Comparison of ENCODE assay signal across 14 cellular contexts in the genomic region with DNA sequence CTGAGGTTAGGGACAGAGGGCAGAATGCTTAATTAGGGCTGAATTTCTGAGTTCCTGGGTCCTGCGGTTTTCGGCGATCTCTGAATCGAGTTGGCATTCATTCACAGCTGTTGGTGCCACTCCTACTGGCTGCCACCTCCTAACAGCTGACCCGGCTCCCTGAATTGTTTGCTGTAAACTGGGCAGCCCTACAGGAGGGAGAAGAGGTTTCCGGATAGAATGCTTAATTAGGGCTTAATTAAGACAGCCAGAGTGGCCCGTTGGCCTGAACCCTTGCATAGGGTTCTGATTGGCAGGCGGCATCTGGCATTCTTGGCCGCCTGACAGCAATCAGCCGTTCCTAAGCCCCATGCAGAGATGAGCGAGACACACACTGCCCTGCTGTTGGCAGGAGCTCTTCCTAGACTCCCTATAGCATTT. TPM values are rescaled to one million over a fixed set of nuclear protein-coding genes. Genes with fewer than 3 reads are reported as not detected.
A peak's percentile ranks its signal among the peaks of the same experiment; 100 is the strongest.
DNase-seq lines count a peak whose midpoint lies in the region; ATAC-seq, FAIRE-seq and TF ChIP-seq lines count a peak whose summit lies in the region.
"Had no signal": no experiment of that assay in that cellular context is flagged by ENCODE, and none has a peak within 500 bp of the region (broad histone marks: within the 10 kb centered on the region; RNA-seq: fewer than 3 reads in every experiment).

No MANE protein-coding gene starts in this region.

- no peak for FAIRE-seq in H54 (lab: Jason Lieb, UNC)
- FAIRE-seq: GM18507 had no signal

- peaks cover 16% of the 10 kb centered on the region for H3K4me1 ChIP-seq in psoas muscle

- no peak overlapping the region for H3K27ac Mint-ChIP-seq in Calu3 (ENCODE audit: unreplicated experiment)

- no peak for TF ChIP-seq POLR2A in H54 (IDR thresholded peaks at IDR 0.05; ENCODE audit: low read depth, low read length)

- H3K27me3 Mint-ChIP-seq in Calu3 (ENCODE audit: unreplicated experiment): peaks cover 58% of the 10 kb centered on the region

- H3K4me1 Mint-ChIP-seq in Calu3 (ENCODE audit: low read depth, unreplicated experiment): no peaks in the 10 kb centered on the region

- CTCF ChIA-PET in Calu3 (lab: Charles Lee): no interaction called here

- DNase-seq in H54 (ENCODE audit: insufficient read length, low spot score): peak; percentile 13
- DNase-seq in NCI-H2227 (lab: John Stamatoyannopoulos, UW; ENCODE audit: unreplicated experiment): peak; percentile 2
- peak; percentile 78 for DNase-seq in cerebellum (ENCODE audit: low spot score)
- DNase-seq in psoas muscle: peak; percentile 33 to 57
- no peak for DNase-seq in Calu3
- no peak for DNase-seq in ACHN
- no peak for DNase-seq in NCI-H1436 (lab: John Stamatoyannopoulos, UW)
- DNase-seq: activated CD4-positive, alpha-beta T cell treated with anti-CD3 and anti-CD28 coated beads, Interleukin-2, amount 50 U/mL, for 4 hours; activated naive CD4-positive, alpha-beta T cell treated with anti-CD3 and anti-CD28 coated beads, Interleukin-2, amount 50 U/mL, for 16 hours; effector CD4-positive, alpha-beta T cell; NCI-H526 had no signal

- H3K9me3 ChIP-seq in psoas muscle: no peaks in the 10 kb centered on the region

- 16 to 24% (median 17%) methylated on average over 11 of the region's 11 CpGs for WGBS in psoas muscle, 3 donors

- no peaks in the 10 kb centered on the region for H3K36me3 Mint-ChIP-seq in Calu3 (ENCODE audit: insufficient read depth, unreplicated experiment)

- H3K36me3 ChIP-seq in psoas muscle (ENCODE audit: insufficient read depth in 1 of 2, low read depth in 1 of 2): no peaks in the 10 kb centered on the region

- H3K4me3 ChIP-seq in psoas muscle: peak overlapping the region; percentile 45

- H3K9me3 Mint-ChIP-seq in Calu3 (ENCODE audit: low read depth, unreplicated experiment): no peaks in the 10 kb centered on the region

- H3K4me3 Mint-ChIP-seq in Calu3 (ENCODE audit: low read depth, unreplicated experiment): no peak overlapping the region

- no TSS peak for BruUV-seq in Calu3 (replicated peaks; lab: Mats Ljungman, UMichigan)

- ATAC-seq in psoas muscle (peak; percentile 81 to 87 (median 84)), GM21619 (IDR thresholded peaks at IDR 0.05; ENCODE audit: unreplicated experiment) (no peak)

- peak overlapping the region; percentile 55 for H3K27ac ChIP-seq in psoas muscle

- intact Hi-C loops in psoas muscle (cut with DNase I) (no loop called here), Calu3 (cut with micrococcal nuclease; ENCODE audit: unreplicated experiment) (no loop called here)

- in situ Hi-C loops in ACHN (cut with HindIII; ENCODE audit: low pct_ligation_motif_present, low pct_unique_long_range_greater_than_20kb, low sequenced_read_pairs): no loop called here

- no peaks in the 10 kb centered on the region for H3K27me3 ChIP-seq in psoas muscle (ENCODE audit: insufficient read depth in 3 of 3, low read length in 2 of 3)

- TF ChIP-seq CTCF in psoas muscle (IDR thresholded peaks at IDR 0.05) (no peak), Calu3 (IDR thresholded peaks at IDR 0.05; ENCODE audit: unreplicated experiment) (no peak)

RNA-seq across cellular contexts. Expression of gene FRMPD1, which starts 25.7 kb away (rescaled TPM):
- total RNA-seq in cerebellum (3.1 TPM), psoas muscle (1 to 10 TPM; 1.4 to 6.1 (median 3.9) TPM), Calu3 (2022) (not detected in 2 replicates)
- under 1 TPM; 0.48 to 0.84 (median 0.68) TPM for polyA plus RNA-seq in psoas muscle
- total RNA-seq: HT1080 had no signal

Comparison
In these comparisons a context has a peak if more than half of its experiments do, and no peak if none do; other contexts are left out.
1. DNase-seq: peak in H54 (single experiment), NCI-H2227 (single experiment), cerebellum (single experiment) and psoas muscle (2 of 2); none in Calu3 (single experiment), ACHN (single experiment) and NCI-H1436 (single experiment).